In genomic region chr4:152535903-152536544, GRCh38 we compare ENCODE assay signal across 8 cellular contexts. TPM values are rescaled to one million over a fixed set of nuclear protein-coding genes. Genes with fewer than 3 reads are reported as not detected.
DNase-seq lines count a peak whose midpoint lies in the region; TF ChIP-seq lines count a peak whose summit lies in the region.

Gene FBXW7, minus strand, starts transcription at chr4:152536092. Its CDS starts 124,289 bp downstream, at chr4:152411803.

- no peaks in the 10 kb centered on the region for H3K9me3 Mint-ChIP-seq in neural crest cell

- no peaks in the 10 kb centered on the region for H3K9me2 ChIP-seq in MM.1S (replicated peaks; ENCODE audit: insufficient read depth, low read length)

- H3K27me3 ChIP-seq in HAP-1 (ENCODE audit: low read depth) (no peaks in the 10 kb centered on the region), MM.1S (replicated peaks; ENCODE audit: insufficient read depth, low read length) (no peaks in the 10 kb centered on the region), stomach smooth muscle (ENCODE audit: control insufficient read depth in 1 of 2, insufficient read depth in 2 of 2, low read length in 2 of 2) (no peaks in the 10 kb centered on the region)

- peak within 1 kb of the TSS; percentile 99 for H3K27ac Mint-ChIP-seq in neural crest cell (ENCODE audit: unreplicated experiment)

- DNase-seq in HAP-1 (ENCODE audit: low spot score in 2 of 2) (peak; percentile 97 to 99), MM.1S (peak; percentile 99), SIG-M5 (lab: John Stamatoyannopoulos, UW) (peak; percentile 87), activated gamma-delta T cell (lab: John Stamatoyannopoulos, UW) (peak; percentile 99), fibroblast of villous mesenchyme (ENCODE audit: low read depth) (peak; percentile 100), neural crest cell (ENCODE audit: low read depth, low spot score) (peak; percentile 98)

- H3K27ac ChIP-seq in MM.1S (ENCODE audit: low read length) (peak within 1 kb of the TSS; percentile 97), stomach smooth muscle (ENCODE audit: low read length) (peak within 1 kb of the TSS; percentile 89)

- H3K4me2 ChIP-seq in MM.1S (ENCODE audit: low read depth, low read length), result peak within 1 kb of the TSS; percentile 85

- H3K4me1 ChIP-seq in ES-I3 (ENCODE audit: insufficient read depth, low read length), result 0 out of 2 replicates have a peak, but pooled peaks cover 7% of the 10 kb centered on the region
- H3K4me1 ChIP-seq in HAP-1, result peaks cover 33% of the 10 kb centered on the region
- H3K4me1 ChIP-seq in MM.1S (ENCODE audit: low read length), result peaks cover 29% of the 10 kb centered on the region
- peaks cover 16% of the 10 kb centered on the region for H3K4me1 ChIP-seq in stomach smooth muscle (ENCODE audit: control insufficient read depth, insufficient read depth, low read length)

- H3K9me3 ChIP-seq in ES-I3 (ENCODE audit: control insufficient read depth, insufficient read depth, low read length), result peaks cover 3% of the 10 kb centered on the region
- peaks cover 3% of the 10 kb centered on the region; the same call in 1 of the 2 replicates for H3K9me3 ChIP-seq in HAP-1
- no peaks in the 10 kb centered on the region for H3K9me3 ChIP-seq in MM.1S (replicated peaks; ENCODE audit: insufficient read depth, low read length)
- no peaks in the 10 kb centered on the region for H3K9me3 ChIP-seq in stomach smooth muscle (ENCODE audit: control insufficient read depth in 2 of 2, low read length in 2 of 2)

- H3K4me3 Mint-ChIP-seq in neural crest cell, result peak within 1 kb of the TSS; percentile 99

- peak within 1 kb of the TSS; percentile 76 for H2AFZ ChIP-seq in MM.1S (ENCODE audit: low read length)

- peaks cover 25% of the 10 kb centered on the region for H3F3A ChIP-seq in MM.1S (ENCODE audit: insufficient read depth, low read length)

- H4K20me1 ChIP-seq in MM.1S (ENCODE audit: insufficient read depth, low read length), result no peaks in the 10 kb centered on the region

- H3K4me3 ChIP-seq in HAP-1, result peak within 1 kb of the TSS; percentile 88
- peak within 1 kb of the TSS; percentile 94 for H3K4me3 ChIP-seq in MM.1S (ENCODE audit: low read length)
- peak within 1 kb of the TSS; percentile 96 for H3K4me3 ChIP-seq in fibroblast of villous mesenchyme (ENCODE audit: low read depth, low read length)
- H3K4me3 ChIP-seq in stomach smooth muscle (ENCODE audit: low read length in 2 of 2), result peak within 1 kb of the TSS; percentile 91 to 98

- in situ Hi-C loops in HAP-1 (cut with MboI; ENCODE audit: low sequenced_read_pairs), result no loop called here

- H3K4me1 Mint-ChIP-seq in neural crest cell, result peaks cover 56% of the 10 kb centered on the region

- H3K9ac ChIP-seq in ES-I3 (ENCODE audit: low read depth, low read length) (peak within 1 kb of the TSS; percentile 69), MM.1S (ENCODE audit: low read length) (peak within 1 kb of the TSS; percentile 93), stomach smooth muscle (ENCODE audit: low read length in 2 of 2) (peak within 1 kb of the TSS; percentile 93 to 96)

- H3K27me3 Mint-ChIP-seq in neural crest cell (ENCODE audit: low read depth), result no peaks in the 10 kb centered on the region

- TF ChIP-seq CTCF in MM.1S (IDR thresholded peaks at IDR 0.05; ENCODE audit: low read length) (no peak), fibroblast of villous mesenchyme (IDR thresholded peaks at IDR 0.05; ENCODE audit: insufficient read depth, low read depth, low read length) (no peak), neural crest cell (conservative IDR thresholded peaks at IDR 0.05) (no peak)

- peaks cover 96% of the 10 kb centered on the region for H3K79me2 ChIP-seq in MM.1S (ENCODE audit: low read length)

- H3K36me3 ChIP-seq in ES-I3 (ENCODE audit: insufficient read depth, low read length), result no peaks in the 10 kb centered on the region
- H3K36me3 ChIP-seq in HAP-1 (replicated peaks), result peaks cover 19% of the 10 kb centered on the region
- H3K36me3 ChIP-seq in MM.1S (replicated peaks; ENCODE audit: insufficient read depth, low read length), result no peaks in the 10 kb centered on the region
- H3K36me3 ChIP-seq in stomach smooth muscle (ENCODE audit: control insufficient read depth in 2 of 2, insufficient read depth in 2 of 2, low read length in 2 of 2), result no peaks in the 10 kb centered on the region

- peaks cover 6% of the 10 kb centered on the region for H3K36me3 Mint-ChIP-seq in neural crest cell (ENCODE audit: low read depth)

RNA-seq across cellular contexts. Expression of gene FBXW7, which starts in this region (rescaled TPM):
- total RNA-seq in fibroblast of villous mesenchyme (48.3 and 79.5 TPM in 2 replicates), neural crest cell (33.4 and 42.4 TPM in 2 replicates)

Comparison
In these comparisons a context has a peak if more than half of its experiments do, and no peak if none do; other contexts are left out.
1. Peak in every context shown above with its lines: DNase-seq, H3K4me3 ChIP-seq and H3K27ac ChIP-seq.